ENCODE assay signal across 1 cellular context in the genomic region with DNA sequence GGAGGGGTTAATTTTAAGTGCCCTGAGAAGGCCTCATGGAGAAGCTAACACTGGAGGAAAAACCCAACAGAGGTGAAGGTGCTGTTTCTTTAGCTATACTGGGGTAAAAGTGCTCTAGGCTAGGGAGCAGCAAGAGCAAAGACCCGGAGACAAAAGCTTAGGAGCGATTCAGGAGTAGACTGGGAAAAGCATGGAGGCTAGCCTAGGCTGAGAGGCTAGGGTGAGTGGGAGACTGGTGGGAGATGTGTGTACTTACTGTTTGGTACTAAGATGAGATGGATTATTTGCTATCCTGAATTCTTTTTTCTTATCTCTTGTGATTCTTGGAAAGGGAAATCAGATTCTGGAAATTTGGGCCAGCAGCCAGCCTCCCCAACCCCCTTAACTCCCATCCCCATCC.
TF ChIP-seq lines count a peak whose summit lies in the region.

No MANE protein-coding gene starts in this region.

TF ChIP-seq in SK-N-SH treated with all-trans-retinoic acid at 6 μM for 48 hours, 23 proteins besides CTCF, POLR2A, EP300 and RAD21 (continued from another document):
- TF ChIP-seq, protein P1, sequence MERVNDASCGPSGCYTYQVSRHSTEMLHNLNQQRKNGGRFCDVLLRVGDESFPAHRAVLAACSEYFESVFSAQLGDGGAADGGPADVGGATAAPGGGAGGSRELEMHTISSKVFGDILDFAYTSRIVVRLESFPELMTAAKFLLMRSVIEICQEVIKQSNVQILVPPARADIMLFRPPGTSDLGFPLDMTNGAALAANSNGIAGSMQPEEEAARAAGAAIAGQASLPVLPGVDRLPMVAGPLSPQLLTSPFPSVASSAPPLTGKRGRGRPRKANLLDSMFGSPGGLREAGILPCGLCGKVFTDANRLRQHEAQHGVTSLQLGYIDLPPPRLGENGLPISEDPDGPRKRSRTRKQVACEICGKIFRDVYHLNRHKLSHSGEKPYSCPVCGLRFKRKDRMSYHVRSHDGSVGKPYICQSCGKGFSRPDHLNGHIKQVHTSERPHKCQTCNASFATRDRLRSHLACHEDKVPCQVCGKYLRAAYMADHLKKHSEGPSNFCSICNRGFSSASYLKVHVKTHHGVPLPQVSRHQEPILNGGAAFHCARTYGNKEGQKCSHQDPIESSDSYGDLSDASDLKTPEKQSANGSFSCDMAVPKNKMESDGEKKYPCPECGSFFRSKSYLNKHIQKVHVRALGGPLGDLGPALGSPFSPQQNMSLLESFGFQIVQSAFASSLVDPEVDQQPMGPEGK (CRISPR knock-in tag; IDR thresholded peaks at IDR 0.05; ENCODE audit: borderline replicate concordance), result no peak
- TF ChIP-seq ZNF70 (CRISPR knock-in tag; IDR thresholded peaks at IDR 0.05) (no peak), ISL1 (CRISPR knock-in tag; IDR thresholded peaks at IDR 0.05) (no peak), SNAI2 (CRISPR knock-in tag; IDR thresholded peaks at IDR 0.05) (no peak), GLIS3 (CRISPR knock-in tag; IDR thresholded peaks at IDR 0.05) (no peak), ESRRG (CRISPR knock-in tag; IDR thresholded peaks at IDR 0.05) (no peak), ZC3H10 (CRISPR knock-in tag; IDR thresholded peaks at IDR 0.05) (no peak), PPARA (CRISPR knock-in tag; IDR thresholded peaks at IDR 0.05; ENCODE audit: borderline replicate concordance) (no peak)
- TF ChIP-seq, protein P2, sequence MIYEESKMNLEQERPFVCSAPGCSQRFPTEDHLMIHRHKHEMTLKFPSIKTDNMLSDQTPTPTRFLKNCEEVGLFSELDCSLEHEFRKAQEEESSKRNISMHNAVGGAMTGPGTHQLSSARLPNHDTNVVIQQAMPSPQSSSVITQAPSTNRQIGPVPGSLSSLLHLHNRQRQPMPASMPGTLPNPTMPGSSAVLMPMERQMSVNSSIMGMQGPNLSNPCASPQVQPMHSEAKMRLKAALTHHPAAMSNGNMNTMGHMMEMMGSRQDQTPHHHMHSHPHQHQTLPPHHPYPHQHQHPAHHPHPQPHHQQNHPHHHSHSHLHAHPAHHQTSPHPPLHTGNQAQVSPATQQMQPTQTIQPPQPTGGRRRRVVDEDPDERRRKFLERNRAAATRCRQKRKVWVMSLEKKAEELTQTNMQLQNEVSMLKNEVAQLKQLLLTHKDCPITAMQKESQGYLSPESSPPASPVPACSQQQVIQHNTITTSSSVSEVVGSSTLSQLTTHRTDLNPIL (CRISPR knock-in tag; IDR thresholded peaks at IDR 0.05; ENCODE audit: low read depth), result no peak
- TF ChIP-seq, protein P3, sequence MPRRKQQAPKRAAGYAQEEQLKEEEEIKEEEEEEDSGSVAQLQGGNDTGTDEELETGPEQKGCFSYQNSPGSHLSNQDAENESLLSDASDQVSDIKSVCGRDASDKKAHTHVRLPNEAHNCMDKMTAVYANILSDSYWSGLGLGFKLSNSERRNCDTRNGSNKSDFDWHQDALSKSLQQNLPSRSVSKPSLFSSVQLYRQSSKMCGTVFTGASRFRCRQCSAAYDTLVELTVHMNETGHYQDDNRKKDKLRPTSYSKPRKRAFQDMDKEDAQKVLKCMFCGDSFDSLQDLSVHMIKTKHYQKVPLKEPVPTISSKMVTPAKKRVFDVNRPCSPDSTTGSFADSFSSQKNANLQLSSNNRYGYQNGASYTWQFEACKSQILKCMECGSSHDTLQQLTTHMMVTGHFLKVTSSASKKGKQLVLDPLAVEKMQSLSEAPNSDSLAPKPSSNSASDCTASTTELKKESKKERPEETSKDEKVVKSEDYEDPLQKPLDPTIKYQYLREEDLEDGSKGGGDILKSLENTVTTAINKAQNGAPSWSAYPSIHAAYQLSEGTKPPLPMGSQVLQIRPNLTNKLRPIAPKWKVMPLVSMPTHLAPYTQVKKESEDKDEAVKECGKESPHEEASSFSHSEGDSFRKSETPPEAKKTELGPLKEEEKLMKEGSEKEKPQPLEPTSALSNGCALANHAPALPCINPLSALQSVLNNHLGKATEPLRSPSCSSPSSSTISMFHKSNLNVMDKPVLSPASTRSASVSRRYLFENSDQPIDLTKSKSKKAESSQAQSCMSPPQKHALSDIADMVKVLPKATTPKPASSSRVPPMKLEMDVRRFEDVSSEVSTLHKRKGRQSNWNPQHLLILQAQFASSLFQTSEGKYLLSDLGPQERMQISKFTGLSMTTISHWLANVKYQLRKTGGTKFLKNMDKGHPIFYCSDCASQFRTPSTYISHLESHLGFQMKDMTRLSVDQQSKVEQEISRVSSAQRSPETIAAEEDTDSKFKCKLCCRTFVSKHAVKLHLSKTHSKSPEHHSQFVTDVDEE (CRISPR knock-in tag; IDR thresholded peaks at IDR 0.05), result no peak
